ENCODE assay signal across 8 cellular contexts in genomic region chr2:126749537-126749936, GRCh38.
DNase-seq lines count a peak whose midpoint lies in the region; ATAC-seq and TF ChIP-seq lines count a peak whose summit lies in the region.

No MANE protein-coding gene starts in this region.

- no peaks in the 10 kb centered on the region for H3K4me1 ChIP-seq in adipocyte (ENCODE audit: control insufficient read depth, insufficient read depth, low read length)
- H3K4me1 ChIP-seq in body of pancreas: peaks cover 5% of the 10 kb centered on the region

- H3K9me3 ChIP-seq in adipocyte (ENCODE audit: control insufficient read depth, low read length) (no peaks in the 10 kb centered on the region), body of pancreas (no peaks in the 10 kb centered on the region)

- peak; percentile 45 for ATAC-seq in GM18502 (IDR thresholded peaks at IDR 0.05; ENCODE audit: poor library complexity, unreplicated experiment)
- peak; percentile 32 for ATAC-seq in HG02884 (IDR thresholded peaks at IDR 0.05; ENCODE audit: unreplicated experiment)
- no peak for ATAC-seq in body of pancreas

- POLR2A ChIA-PET in AG04449 (lab: Yijun Ruan, JAX): no interaction called here

- TF ChIP-seq CTCF in AG04449 (IDR thresholded peaks at IDR 0.05; ENCODE audit: insufficient read depth, low read length, missing control alignments) (peak; percentile 12), body of pancreas (IDR thresholded peaks at IDR 0.05) (no peak)

- 77 to 89% methylated on average over 1 of the region's 1 CpG for WGBS in body of pancreas, 2 donors

- H3K27ac ChIP-seq in body of pancreas: no peak overlapping the region

- H3K9ac ChIP-seq in adipocyte (ENCODE audit: low read length): no peak overlapping the region

- TF ChIP-seq POLR2A in body of pancreas (IDR thresholded peaks at IDR 0.05): no peak

- DNase-seq in AG04449 (ENCODE audit: low read depth, low spot score) (no peak), adipocyte (ENCODE audit: low read depth) (peak; percentile 3), 8988T (no peak), body of pancreas (no peak), CD1c-positive myeloid dendritic cell (ENCODE audit: extremely low spot score) (no peak)
- no peak for DNase-seq in activated CD4-positive, CD25-positive, alpha-beta regulatory T cell treated with anti-CD3 and anti-CD28 coated beads, Interleukin-2, amount 50 U/mL, for 72 hours

- H3K36me3 ChIP-seq in adipocyte (ENCODE audit: control insufficient read depth, insufficient read depth, low read length, severe bottlenecking) (no peaks in the 10 kb centered on the region), body of pancreas (replicated peaks in 1 of 2; ENCODE audit: insufficient read depth in 1 of 2, low read depth in 2 of 2) (no peaks in the 10 kb centered on the region)

- peaks cover 3% of the 10 kb centered on the region for H3K27me3 ChIP-seq in adipocyte (replicated peaks; ENCODE audit: control insufficient read depth, insufficient read depth, low read length)
- H3K27me3 ChIP-seq in body of pancreas: no peaks in the 10 kb centered on the region

- H3K4me3 ChIP-seq in AG04449 (ENCODE audit: low read depth, low read length): no peak overlapping the region
- H3K4me3 ChIP-seq in adipocyte (ENCODE audit: low read length): no peak overlapping the region
- H3K4me3 ChIP-seq in body of pancreas: no peak overlapping the region

- CTCF ChIA-PET in AG04449 (lab: Yijun Ruan, JAX): no interaction called here

- intact Hi-C loops in body of pancreas (cut with DNase I): no loop called here
